ENCODE assay signal across 8 cellular contexts in the genomic region with DNA sequence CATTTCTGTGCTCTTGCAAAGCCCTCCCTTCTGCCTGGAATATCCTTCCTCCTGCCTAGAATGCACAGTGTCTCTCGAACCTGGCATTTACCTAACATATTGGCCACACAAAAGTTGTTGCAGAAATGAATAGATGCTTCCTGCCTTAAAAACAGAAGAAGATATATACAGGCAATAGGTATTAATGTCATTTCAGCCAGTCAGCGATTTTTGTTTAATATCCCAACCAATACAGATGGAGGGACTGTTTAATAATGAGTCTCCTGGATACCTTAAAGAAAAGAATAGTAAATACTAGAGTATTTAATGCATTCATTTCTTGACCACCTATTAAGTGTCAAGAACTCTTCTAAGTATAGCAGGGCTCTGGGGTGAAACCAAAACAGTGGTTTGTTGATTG.
"Had no signal": no experiment of that assay in that cellular context is flagged by ENCODE, and none has a peak within 500 bp of the region (broad histone marks: within the 10 kb centered on the region; RNA-seq: fewer than 3 reads in every experiment).

No MANE protein-coding gene starts in this region.

- H3K4me3 ChIP-seq: GM23248 had no signal

- H3K27me3 Mint-ChIP-seq: IgD-negative memory B cell had no signal

- H3K4me3 Mint-ChIP-seq: H9, IgD-negative memory B cell had no signal

- DNase-seq: GM23248, GOT3, H9, HCEC 1CT, KG1 had no signal

- H3K4me1 Mint-ChIP-seq: IgD-negative memory B cell had no signal

- H2AFZ ChIP-seq: GM23248 had no signal

- H3K27ac ChIP-seq: GM23248, HL-60 had no signal

- H3K9ac ChIP-seq: GM23248 had no signal

- FAIRE-seq: H54 had no signal
